1 cellular context compared by ENCODE assay signal in the genomic region with DNA sequence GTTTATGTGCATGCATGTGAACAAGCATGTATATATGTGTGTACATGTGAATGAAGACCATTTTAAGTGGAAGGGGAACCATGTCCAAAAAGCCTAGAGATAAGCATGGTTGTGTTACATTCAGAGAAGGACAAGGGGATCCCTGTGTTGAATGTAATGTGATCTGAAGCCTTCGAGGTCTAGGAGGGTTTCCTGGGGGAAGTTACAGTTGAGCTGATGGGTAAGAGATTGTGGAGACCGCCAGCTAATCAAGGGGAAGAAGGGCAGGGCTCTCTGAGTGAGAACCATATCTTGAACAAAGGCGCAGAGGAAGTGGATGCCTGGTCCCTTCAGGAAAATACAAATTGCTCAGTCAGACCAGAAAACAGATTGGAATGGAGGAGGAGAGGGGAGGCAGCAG.
TF ChIP-seq lines count a peak whose summit lies in the region.

No MANE protein-coding gene starts in this region.

TF ChIP-seq in H1, 55 proteins besides CTCF, POLR2A, EP300 and RAD21 (continued from another document):
- no peak for TF ChIP-seq USF2 (IDR thresholded peaks at IDR 0.05; ENCODE audit: low read length)
- no peak for TF ChIP-seq TCF12 (IDR thresholded peaks at IDR 0.05; ENCODE audit: low read depth, low read length)
- no peak for TF ChIP-seq GABPA (IDR thresholded peaks at IDR 0.05; ENCODE audit: borderline replicate concordance, insufficient read depth, low read length)
- no peak for TF ChIP-seq SIX5 (IDR thresholded peaks at IDR 0.05; ENCODE audit: low read depth, low read length)
- TF ChIP-seq, protein P1, sequence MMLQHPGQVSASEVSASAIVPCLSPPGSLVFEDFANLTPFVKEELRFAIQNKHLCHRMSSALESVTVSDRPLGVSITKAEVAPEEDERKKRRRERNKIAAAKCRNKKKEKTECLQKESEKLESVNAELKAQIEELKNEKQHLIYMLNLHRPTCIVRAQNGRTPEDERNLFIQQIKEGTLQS (IDR thresholded peaks at IDR 0.05; ENCODE audit: insufficient read depth, low read depth, low read length) = no peak
- TF ChIP-seq EZH2 (IDR thresholded peaks at IDR 0.05; ENCODE audit: low read depth, low read length, severe bottlenecking) = no peak
- no peak for TF ChIP-seq CBX8 (IDR thresholded peaks at IDR 0.05; ENCODE audit: borderline replicate concordance, low read depth, low read length)
- TF ChIP-seq PHF8 (conservative IDR thresholded peaks at IDR 0.05; ENCODE audit: low read depth, low read length) = no peak
- no peak for TF ChIP-seq RNF2 (IDR thresholded peaks at IDR 0.05; ENCODE audit: borderline replicate concordance, low read depth, low read length, missing control alignments, poor library complexity, severe bottlenecking)
- no peak for TF ChIP-seq CTBP2 (IDR thresholded peaks at IDR 0.05; ENCODE audit: borderline replicate concordance, insufficient read depth, insufficient read length, low read length)
- TF ChIP-seq CHD2 (IDR thresholded peaks at IDR 0.05; ENCODE audit: low read length) = no peak
- TF ChIP-seq GTF2F1 (IDR thresholded peaks at IDR 0.05; ENCODE audit: borderline replicate concordance, low read depth, low read length) = no peak
- no peak for TF ChIP-seq RFX5 (IDR thresholded peaks at IDR 0.05; ENCODE audit: borderline replicate concordance, low read depth, low read length)
- TF ChIP-seq RXRA (IDR thresholded peaks at IDR 0.05; ENCODE audit: insufficient read depth, low read depth, low read length) = no peak
